In the genomic region with DNA sequence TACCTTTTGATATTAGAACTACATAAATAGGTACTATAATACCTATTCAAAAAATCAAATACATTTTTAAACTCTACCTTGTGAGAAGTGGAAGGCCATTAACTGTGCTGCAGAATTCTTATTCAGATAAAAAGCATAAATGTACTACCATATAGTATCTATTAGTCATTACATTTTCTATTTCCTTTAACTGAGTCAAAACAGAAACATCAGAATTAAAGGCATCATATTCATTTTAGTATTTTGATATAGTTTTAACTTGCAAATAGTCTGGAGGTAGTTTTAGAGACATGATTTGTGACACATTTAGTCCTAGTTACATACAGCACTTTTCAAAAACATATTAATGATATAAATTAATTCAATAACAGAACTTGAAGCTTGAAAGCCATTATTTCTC, we compare ENCODE assay signal across 31 cellular contexts.
"Had no signal": no experiment of that assay in that cellular context is flagged by ENCODE, and none has a peak within 500 bp of the region (broad histone marks: within the 10 kb centered on the region; RNA-seq: fewer than 3 reads in every experiment).

No MANE protein-coding gene starts in this region.

- H3K27me3 Mint-ChIP-seq: activated CD4-positive, alpha-beta memory T cell treated with anti-CD3 and anti-CD28 coated beads, Interleukin-2, amount 10 ng/mL, durations not matched to agents 7 days and 5 days; activated CD4-positive, alpha-beta T cell treated with anti-CD3 and anti-CD28 coated beads, Interleukin-2, amount 10 ng/mL, durations not matched to agents 7 days and 5 days; activated CD8-positive, alpha-beta memory T cell treated with anti-CD3 and anti-CD28 coated beads, Interleukin-2, amount 10 ng/mL, durations not matched to agents 7 days and 5 days; activated naive CD8-positive, alpha-beta T cell treated with anti-CD3 and anti-CD28 coated beads for 36 hours; activated naive CD8-positive, alpha-beta T cell treated with anti-CD3 and anti-CD28 coated beads, Interleukin-2, amount 50 U/mL, for 24 hours; effector memory CD8-positive, alpha-beta T cell had no signal

- H3K9me3 ChIP-seq: adrenal gland, body of pancreas, esophagus muscularis mucosa, gastrocnemius medialis had no signal

- ATAC-seq: activated CD8-positive, alpha-beta memory T cell treated with anti-CD3 and anti-CD28 coated beads, Interleukin-2, amount 10 ng/mL, durations not matched to agents 7 days and 5 days; activated naive CD8-positive, alpha-beta T cell treated with anti-CD3 and anti-CD28 coated beads, Interleukin-2, amount 50 U/mL, for 24 hours; body of pancreas; effector memory CD8-positive, alpha-beta T cell; foreskin keratinocyte; gastrocnemius medialis; heart left ventricle had no signal

- DNase-seq: activated CD4-positive, alpha-beta memory T cell treated with anti-CD3 and anti-CD28 coated beads, Interleukin-2, amount 10 ng/mL, durations not matched to agents 7 days and 5 days; activated CD4-positive, alpha-beta T cell treated with anti-CD3 and anti-CD28 coated beads, Interleukin-2, amount 10 ng/mL, durations not matched to agents 7 days and 5 days; activated CD4-positive, alpha-beta T cell treated with anti-CD3 and anti-CD28 coated beads, Interleukin-2, amount 50 U/mL, for 4 hours; activated CD4-positive, CD25-positive, alpha-beta regulatory T cell; activated CD8-positive, alpha-beta memory T cell treated with anti-CD3 and anti-CD28 coated beads, Interleukin-2, amount 10 ng/mL, durations not matched to agents 7 days and 5 days; activated CD8-positive, alpha-beta memory T cell treated with anti-CD3 and anti-CD28 coated beads, Interleukin-2, amount 50 U/mL, for 4 hours; activated gamma-delta T cell; activated naive CD4-positive, alpha-beta T cell; activated naive CD4-positive, alpha-beta T cell treated with anti-CD3 and anti-CD28 coated beads, Interleukin-2, amount 50 U/mL, for 16 hours; activated naive CD8-positive, alpha-beta T cell treated with anti-CD3 and anti-CD28 coated beads for 36 hours; activated naive CD8-positive, alpha-beta T cell treated with anti-CD3 and anti-CD28 coated beads, Interleukin-2, amount 50 U/mL, for 24 hours; activated T-cell treated with anti-CD3 and anti-CD28 coated beads for 4 hours; activated T-cell treated with anti-CD3 and anti-CD28 coated beads, Interleukin-2, amount 50 U/mL, for 48 hours; adrenal gland; amygdala; aorta; body of pancreas; caudate nucleus; cortex of kidney; dermis blood vessel endothelial cell; effector CD4-positive, alpha-beta T cell; effector memory CD8-positive, alpha-beta T cell; erythroblast; foreskin keratinocyte; gastrocnemius medialis; glutamatergic neuron; heart left ventricle; T-helper 1 cell; T-helper 2 cell had no signal

- H3K9me3 Mint-ChIP-seq: activated naive CD8-positive, alpha-beta T cell treated with anti-CD3 and anti-CD28 coated beads for 36 hours; effector memory CD8-positive, alpha-beta T cell had no signal

- H3K27ac Mint-ChIP-seq: activated CD4-positive, alpha-beta memory T cell treated with anti-CD3 and anti-CD28 coated beads, Interleukin-2, amount 10 ng/mL, durations not matched to agents 7 days and 5 days; activated CD4-positive, alpha-beta T cell treated with anti-CD3 and anti-CD28 coated beads, Interleukin-2, amount 10 ng/mL, durations not matched to agents 7 days and 5 days; activated CD8-positive, alpha-beta memory T cell treated with anti-CD3 and anti-CD28 coated beads, Interleukin-2, amount 10 ng/mL, durations not matched to agents 7 days and 5 days; activated naive CD8-positive, alpha-beta T cell treated with anti-CD3 and anti-CD28 coated beads for 36 hours; activated naive CD8-positive, alpha-beta T cell treated with anti-CD3 and anti-CD28 coated beads, Interleukin-2, amount 50 U/mL, for 24 hours; activated T-helper 1 cell treated with anti-CD3 and anti-CD28 coated beads, Interleukin-12 subunit alpha, Interleukin-12 subunit beta, Interleukin-2, Interleukin-4 antibody, amounts not matched to agents 30 ng/mL and 10 ng/mL and 1 ng/mL, durations not matched to agents 14 hours and 24 hours and 36 hours; effector memory CD8-positive, alpha-beta T cell had no signal

- H3K4me3 Mint-ChIP-seq: activated CD4-positive, alpha-beta memory T cell treated with anti-CD3 and anti-CD28 coated beads, Interleukin-2, amount 10 ng/mL, durations not matched to agents 7 days and 5 days; activated CD4-positive, alpha-beta T cell treated with anti-CD3 and anti-CD28 coated beads, Interleukin-2, amount 10 ng/mL, durations not matched to agents 7 days and 5 days; activated CD8-positive, alpha-beta memory T cell treated with anti-CD3 and anti-CD28 coated beads, Interleukin-2, amount 10 ng/mL, durations not matched to agents 7 days and 5 days; activated naive CD8-positive, alpha-beta T cell treated with anti-CD3 and anti-CD28 coated beads for 36 hours; activated naive CD8-positive, alpha-beta T cell treated with anti-CD3 and anti-CD28 coated beads, Interleukin-2, amount 50 U/mL, for 24 hours; activated T-helper 1 cell treated with anti-CD3 and anti-CD28 coated beads, Interleukin-12 subunit alpha, Interleukin-12 subunit beta, Interleukin-2, Interleukin-4 antibody, amounts not matched to agents 30 ng/mL and 10 ng/mL and 1 ng/mL, durations not matched to agents 14 hours and 24 hours and 36 hours; effector memory CD8-positive, alpha-beta T cell had no signal
